ENCODE assay signal across 15 cellular contexts in the genomic region with DNA sequence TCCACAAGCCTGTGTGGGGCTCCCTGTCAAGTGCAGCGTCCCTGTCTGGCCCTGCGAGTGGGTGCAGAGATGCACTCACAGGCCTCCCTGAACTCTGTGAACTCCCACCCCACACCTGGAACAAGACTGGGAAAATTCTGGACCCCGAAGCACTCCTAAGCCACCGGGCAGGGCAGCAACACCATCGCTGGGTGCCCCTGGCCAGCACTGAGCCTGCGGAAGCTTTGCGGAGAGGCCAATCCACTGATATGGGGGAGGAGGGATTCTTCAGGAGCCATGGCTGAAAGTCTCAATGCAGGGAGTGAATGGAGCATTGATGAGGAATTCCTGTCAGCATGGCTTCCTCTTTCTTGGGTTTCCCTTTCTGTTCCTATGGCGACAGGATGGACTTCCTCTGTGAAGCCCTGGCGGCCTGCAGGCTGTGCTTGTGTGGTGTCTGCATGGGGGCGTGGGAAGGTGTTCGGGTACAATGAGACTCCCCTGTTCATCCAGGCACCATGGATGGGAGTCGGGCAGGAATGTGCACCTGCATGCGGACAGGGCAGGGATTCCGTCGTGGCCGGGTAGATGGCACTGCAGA. TPM values are rescaled to one million over a fixed set of nuclear protein-coding genes. Genes with fewer than 3 reads are reported as not detected.
DNase-seq lines count a peak whose midpoint lies in the region; ATAC-seq and TF ChIP-seq lines count a peak whose summit lies in the region.
"Had no signal": no experiment of that assay in that cellular context is flagged by ENCODE, and none has a peak within 500 bp of the region (broad histone marks: within the 10 kb centered on the region; RNA-seq: fewer than 3 reads in every experiment).

No MANE protein-coding gene starts in this region.

- 83 to 89% (median 87%) methylated on average over 16 of the region's 16 CpGs for WGBS in psoas muscle, 3 donors

- H3K27me3 ChIP-seq in CD4-positive, CD25-positive, alpha-beta regulatory T cell (ENCODE audit: control insufficient read depth, insufficient read depth, low read length), result no peaks in the 10 kb centered on the region
- H3K27me3 ChIP-seq in HUES6 (ENCODE audit: control insufficient read depth, insufficient read depth, low read length) (no peaks in the 10 kb centered on the region), psoas muscle (ENCODE audit: insufficient read depth in 3 of 3, low read length in 2 of 3) (no peaks in the 10 kb centered on the region)
- H3K27me3 ChIP-seq: adrenal gland, BE2C had no signal

- ATAC-seq in CD4-positive, CD25-positive, alpha-beta regulatory T cell (ENCODE audit: low read depth in 2 of 2), result no peak
- ATAC-seq in psoas muscle, result no peak
- ATAC-seq: esophagus mucosa had no signal

- no peaks in the 10 kb centered on the region for H3K27me3 Mint-ChIP-seq in CD4-positive, CD25-positive, alpha-beta regulatory T cell

- peak overlapping the region; percentile 89 to 94 (median 91) for H3K27ac Mint-ChIP-seq in CD4-positive, CD25-positive, alpha-beta regulatory T cell

- no peaks in the 10 kb centered on the region for H3K9me3 ChIP-seq in CD4-positive, CD25-positive, alpha-beta regulatory T cell (ENCODE audit: control insufficient read depth in 2 of 2, low read length in 2 of 2)
- H3K9me3 ChIP-seq in HUES6 (ENCODE audit: control insufficient read depth, insufficient read depth, low read depth, low read length), result no peaks in the 10 kb centered on the region
- no peaks in the 10 kb centered on the region for H3K9me3 ChIP-seq in psoas muscle
- H3K9me3 ChIP-seq: adrenal gland, BE2C had no signal

- peaks cover 30 to 99% (median 73%) of the 10 kb centered on the region in 4 donors for H3K4me1 Mint-ChIP-seq in CD4-positive, CD25-positive, alpha-beta regulatory T cell

- H3K4me3 Mint-ChIP-seq in CD4-positive, CD25-positive, alpha-beta regulatory T cell, result peak overlapping the region in 1 of 4 donors; percentile 48

- peak overlapping the region; percentile 26 for H3K27ac ChIP-seq in CD4-positive, CD25-positive, alpha-beta regulatory T cell (ENCODE audit: insufficient read depth, low read length, poor library complexity, severe bottlenecking)
- H3K27ac ChIP-seq in HUES6 (ENCODE audit: low read depth, low read length) (no peak overlapping the region), coronary artery (peak overlapping the region; percentile 1 to 54), psoas muscle (peak overlapping the region; percentile 4)

- in situ Hi-C loops in G401 (cut with HindIII; ENCODE audit: low sequenced_read_pairs), result no loop called here

- H3K4me1 ChIP-seq in CD4-positive, CD25-positive, alpha-beta regulatory T cell (ENCODE audit: control insufficient read depth, insufficient read depth, low read length, poor library complexity, severe bottlenecking), result peaks cover 91% of the 10 kb centered on the region
- H3K4me1 ChIP-seq in HUES6 (ENCODE audit: control insufficient read depth, insufficient read depth, low read length), result no peaks in the 10 kb centered on the region
- H3K4me1 ChIP-seq in psoas muscle, result peaks cover 12% of the 10 kb centered on the region

- no peak overlapping the region for H3K4me3 ChIP-seq in CD4-positive, CD25-positive, alpha-beta regulatory T cell (ENCODE audit: low read depth, low read length)
- H3K4me3 ChIP-seq in HUES6 (ENCODE audit: low read depth, low read length), result no peak overlapping the region
- H3K4me3 ChIP-seq in coronary artery, result no peak overlapping the region
- H3K4me3 ChIP-seq in psoas muscle, result no peak overlapping the region
- H3K4me3 ChIP-seq: adrenal gland had no signal

- TF ChIP-seq CTCF in coronary artery (IDR thresholded peaks at IDR 0.05), result no peak
- TF ChIP-seq CTCF in psoas muscle (IDR thresholded peaks at IDR 0.05), result no peak

- no peak for DNase-seq in CD4-positive, CD25-positive, alpha-beta regulatory T cell
- DNase-seq in coronary artery (ENCODE audit: low spot score) (no peak), psoas muscle (no peak), G401 (ENCODE audit: low spot score) (no peak), NCI-H446 treated with DMSO at 0.1 percent for 48 hours (lab: John Stamatoyannopoulos, UW) (no peak), DMS114 treated with DMSO at 0.1 percent for 48 hours (lab: John Stamatoyannopoulos, UW; ENCODE audit: unreplicated experiment) (no peak), AML-193 (lab: John Stamatoyannopoulos, UW) (no peak)
- DNase-seq: activated CD4-positive, alpha-beta T cell treated with anti-CD3 and anti-CD28 coated beads, Interleukin-2, amount 50 U/mL, for 48 hours; BE2C; hypothalamus; NCI-H2081; NCI-H526 treated with DMSO at 0.1 percent for 48 hours had no signal

- no peaks in the 10 kb centered on the region for H3K9me3 Mint-ChIP-seq in CD4-positive, CD25-positive, alpha-beta regulatory T cell

- H3K36me3 Mint-ChIP-seq in CD4-positive, CD25-positive, alpha-beta regulatory T cell, result peaks cover 57% of the 10 kb centered on the region

- peaks cover 89% of the 10 kb centered on the region for H3K36me3 ChIP-seq in CD4-positive, CD25-positive, alpha-beta regulatory T cell (ENCODE audit: control insufficient read depth, insufficient read depth, low read length)
- peaks cover 97% of the 10 kb centered on the region for H3K36me3 ChIP-seq in HUES6 (ENCODE audit: control insufficient read depth, insufficient read depth, low read length)
- peaks cover 0 to 42% of the 10 kb centered on the region in 2 donors for H3K36me3 ChIP-seq in psoas muscle (ENCODE audit: insufficient read depth in 1 of 2, low read depth in 1 of 2)

- H3K9ac ChIP-seq in HUES6 (ENCODE audit: low read length), result peak overlapping the region; percentile 2

- intact Hi-C loops in psoas muscle (cut with DNase I), result no loop called here

RNA-seq across cellular contexts. Expression of a gene that starts 15.1 kb away (rescaled TPM):
- total RNA-seq in CD4-positive, CD25-positive, alpha-beta regulatory T cell, result 180 TPM
- polyA plus RNA-seq in CD4-positive, CD25-positive, alpha-beta regulatory T cell, result 100 to 1,000 TPM in 3 of 4 donors, 10 to 100 TPM in 1; 87.6 to 131 (median 109) TPM
- 10 to 100 TPM in 2 of 4 donors, 1 to 10 TPM in 2; 9.0 to 12.5 (median 11.1) TPM for total RNA-seq in psoas muscle
- 10 to 100 TPM in 2 of 3 donors, 1 to 10 TPM in 1; 6.8 to 18.0 (median 14.3) TPM for polyA plus RNA-seq in psoas muscle
- 5.4 and 10.5 TPM in 2 replicates for total RNA-seq in G401 (2014; rRNA removed; shearing (Covaris generic))

Comparison
In these comparisons a context has a peak if more than half of its experiments do, and no peak if none do; other contexts are left out.
1. RNA of a gene that starts 15.1 kb away (total RNA-seq): 180 TPM in CD4-positive, CD25-positive, alpha-beta regulatory T cell (single experiment); 9.0 to 12.5 TPM in psoas muscle and 5.4 to 10.5 TPM in G401; every median in the first group is over 10 times any median in the second.